Comparison of ENCODE assay signal across 8 cellular contexts in the genomic region with DNA sequence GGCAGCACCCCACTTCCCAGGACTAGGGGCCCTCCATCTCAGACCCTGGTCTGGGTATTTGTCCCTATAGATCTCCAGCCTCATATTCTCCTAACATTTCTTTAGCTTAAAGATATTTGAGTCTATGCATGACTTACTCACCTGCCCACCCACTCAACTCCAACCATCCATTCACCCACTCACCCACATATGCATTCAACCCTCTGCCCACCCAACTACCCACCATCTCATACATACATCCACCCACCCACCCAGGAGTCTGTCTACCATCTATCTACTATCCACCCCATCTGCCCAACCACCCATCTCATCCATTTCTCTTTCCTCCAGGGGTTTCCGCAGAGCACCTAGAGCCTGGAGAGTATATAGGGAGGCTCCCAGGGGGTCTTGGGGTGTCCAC. TPM values are rescaled to one million over a fixed set of nuclear protein-coding genes. Genes with fewer than 3 reads are reported as not detected.
"Had no signal": no experiment of that assay in that cellular context is flagged by ENCODE, and none has a peak within 500 bp of the region (broad histone marks: within the 10 kb centered on the region; RNA-seq: fewer than 3 reads in every experiment).

No MANE protein-coding gene starts in this region.

- H3K4me3 ChIP-seq: K562 had no signal

- H3K9me3 Mint-ChIP-seq: IgD-negative memory B cell had no signal

- DNase-seq: IMR-90, KBM-7, KG1 had no signal

- H3K27ac Mint-ChIP-seq: IgD-negative memory B cell had no signal

- H3K27ac ChIP-seq: HL-60 had no signal

RNA-seq across cellular contexts. Expression of a gene that starts 52.8 kb away (rescaled TPM):
- total RNA-seq: HepG2, HT1080, IMR-90 had no signal
